27 cellular contexts compared by ENCODE assay signal in the genomic region with DNA sequence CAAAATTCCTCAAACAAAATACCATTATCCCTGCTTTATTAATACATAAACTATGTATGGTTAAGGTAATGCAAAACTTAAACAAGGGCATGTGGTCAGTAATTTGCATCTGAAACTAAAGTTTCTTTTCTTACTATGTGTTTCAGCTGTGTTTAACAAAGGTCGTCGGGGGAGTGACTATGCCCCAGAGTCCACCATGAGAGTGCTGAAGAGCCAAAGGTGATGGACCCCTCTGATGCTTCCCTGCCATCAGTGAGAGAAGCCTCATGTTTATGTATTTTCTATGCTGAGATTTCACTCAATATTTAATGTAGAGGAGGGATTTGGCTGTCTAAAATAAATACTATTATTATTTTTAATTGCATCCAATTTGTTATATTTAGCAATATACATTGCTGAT.
"Had no signal": no experiment of that assay in that cellular context is flagged by ENCODE, and none has a peak within 500 bp of the region (broad histone marks: within the 10 kb centered on the region; RNA-seq: fewer than 3 reads in every experiment).

No MANE protein-coding gene starts in this region.

- H2AFZ ChIP-seq: hepatocyte had no signal

- H3K27ac Mint-ChIP-seq: dendritic cell treated with granulocyte-macrophage colony-stimulating factor and Interleukin-4, amounts not matched to agents 40 ng/mL and 50 ng/mL, for 4 days; effector memory CD8-positive, alpha-beta T cell; endodermal cell; immature natural killer cell; mesothelial cell of epicardium; naive B cell had no signal

- H3K9me3 Mint-ChIP-seq: endodermal cell had no signal

- H3K4me2 ChIP-seq: hepatocyte had no signal

- H3K27ac ChIP-seq: colonic mucosa, epithelial cell of prostate, esophagus squamous epithelium, gastroesophageal sphincter, heart left ventricle, hepatocyte, left lung, lower lobe of right lung had no signal

- FAIRE-seq: endometrium, frontal cortex, kidney had no signal

- H3K27me3 Mint-ChIP-seq: dendritic cell treated with granulocyte-macrophage colony-stimulating factor and Interleukin-4, amounts not matched to agents 40 ng/mL and 50 ng/mL, for 4 days; effector memory CD8-positive, alpha-beta T cell; naive B cell had no signal

- DNase-seq: colonic mucosa; cortex of kidney; effector CD8-positive, alpha-beta T cell; effector memory CD8-positive, alpha-beta T cell; endodermal cell; erythroblast; esophagus squamous epithelium; foreskin fibroblast; heart left ventricle; hypothalamus; immature natural killer cell; islet precursor cell; kidney; left cardiac atrium; left lung; left ventricle myocardium superior; lower lobe of right lung; mucosa of descending colon; naive B cell had no signal

- H3K4me3 ChIP-seq: colonic mucosa, esophagus squamous epithelium, gastroesophageal sphincter, heart left ventricle, hepatocyte, left lung, lower lobe of right lung, mucosa of descending colon had no signal

- H3K27me3 ChIP-seq: colonic mucosa, esophagus squamous epithelium, gastroesophageal sphincter, heart left ventricle, hepatocyte, left lung had no signal

- ATAC-seq: effector memory CD8-positive, alpha-beta T cell; esophagus mucosa; gastroesophageal sphincter; heart left ventricle; left cardiac atrium; left lung; left ventricle myocardium superior; lower lobe of right lung; mucosa of descending colon had no signal

- H3K79me2 ChIP-seq: hepatocyte had no signal

- H3K36me3 Mint-ChIP-seq: immature natural killer cell, mesothelial cell of epicardium, naive B cell had no signal

- H3K36me3 ChIP-seq: colonic mucosa, esophagus squamous epithelium, gastroesophageal sphincter, heart left ventricle, left lung, lower lobe of right lung had no signal

- H3K4me1 Mint-ChIP-seq: endodermal cell, immature natural killer cell, mesothelial cell of epicardium, naive B cell had no signal

- H3K4me1 ChIP-seq: colonic mucosa, esophagus squamous epithelium, gastroesophageal sphincter, heart left ventricle, left lung, lower lobe of right lung had no signal

- H3K9me3 ChIP-seq: colonic mucosa, gastroesophageal sphincter, left lung, lower lobe of right lung, mucosa of descending colon had no signal

- H3K4me3 Mint-ChIP-seq: dendritic cell treated with granulocyte-macrophage colony-stimulating factor and Interleukin-4, amounts not matched to agents 40 ng/mL and 50 ng/mL, for 4 days; effector memory CD8-positive, alpha-beta T cell; endodermal cell; immature natural killer cell; mesothelial cell of epicardium; naive B cell had no signal
